9 cellular contexts compared by ENCODE assay signal in genomic region chr3:172717493-172718088, GRCh38. TPM values are rescaled to one million over a fixed set of nuclear protein-coding genes. Genes with fewer than 3 reads are reported as not detected.
A peak's percentile ranks its signal among the peaks of the same experiment; 100 is the strongest.
DNase-seq lines count a peak whose midpoint lies in the region; ATAC-seq and TF ChIP-seq lines count a peak whose summit lies in the region.
"Had no signal": no experiment of that assay in that cellular context is flagged by ENCODE, and none has a peak within 500 bp of the region (broad histone marks: within the 10 kb centered on the region; RNA-seq: fewer than 3 reads in every experiment).

No MANE protein-coding gene starts in this region.

- TF ChIP-seq POLR2A in lower leg skin (IDR thresholded peaks at IDR 0.05) = no peak

- peaks cover 8% of the 10 kb centered on the region for H3K36me3 Mint-ChIP-seq in endothelial cell (ENCODE audit: low read depth, unreplicated experiment)

- peak; percentile 21 for TF ChIP-seq CTCF in epithelial cell of esophagus (IDR thresholded peaks at IDR 0.05; ENCODE audit: insufficient read depth, low read depth, low read length, missing control alignments)
- TF ChIP-seq CTCF in lower leg skin (IDR thresholded peaks at IDR 0.05) = no peak
- no peak for TF ChIP-seq CTCF in endothelial cell (IDR thresholded peaks at IDR 0.05; ENCODE audit: unreplicated experiment)

- peaks cover 2% of the 10 kb centered on the region for H3K27me3 Mint-ChIP-seq in endothelial cell (ENCODE audit: unreplicated experiment)

- no peak overlapping the region for H3K4me3 Mint-ChIP-seq in endothelial cell (ENCODE audit: unreplicated experiment)

- intact Hi-C loops in lower leg skin (cut with DNase I; ENCODE audit: low total_unique reads) = no loop called here

- WGBS in lower leg skin, 2 donors = 56 to 67% methylated on average over 4 of the region's 4 CpGs

- DNase-seq in ACHN (peak; percentile 39), NOMO-1 treated with DMSO at 0.1 percent for 48 hours (lab: John Stamatoyannopoulos, UW; ENCODE audit: unreplicated experiment) (peak; percentile 52), epithelial cell of esophagus (ENCODE audit: low read depth) (no peak), NCI-H2227 treated with DMSO at 0.1 percent for 48 hours (lab: John Stamatoyannopoulos, UW) (no peak), lower leg skin (ENCODE audit: low spot score in 2 of 2) (no peak), endothelial cell (ENCODE audit: low spot score) (no peak)
- DNase-seq: NCI-H748 treated with DMSO at 0.1 percent for 48 hours had no signal

- H3K27ac Mint-ChIP-seq in endothelial cell (ENCODE audit: unreplicated experiment) = no peak overlapping the region

- peak; percentile 68 for ATAC-seq in GM19351 (IDR thresholded peaks at IDR 0.05; ENCODE audit: unreplicated experiment)
- ATAC-seq in HG03196 (IDR thresholded peaks at IDR 0.05; ENCODE audit: unreplicated experiment) = no peak

- in situ Hi-C loops in ACHN (cut with HindIII; ENCODE audit: low pct_ligation_motif_present, low pct_unique_long_range_greater_than_20kb, low sequenced_read_pairs) = no loop called here

- no peaks in the 10 kb centered on the region for H3K9me3 Mint-ChIP-seq in endothelial cell (ENCODE audit: unreplicated experiment)

- H3K4me3 ChIP-seq in epithelial cell of esophagus (ENCODE audit: low read length) (no peak overlapping the region), lower leg skin (ENCODE audit: low read depth, poor library complexity, severe bottlenecking) (no peak overlapping the region)

- no peaks in the 10 kb centered on the region for H3K4me1 Mint-ChIP-seq in endothelial cell (ENCODE audit: unreplicated experiment)

RNA-seq across cellular contexts. Expression of gene NCEH1, which starts 6.7 kb away (rescaled TPM):
- 1 to 10 TPM; 2.1 to 7.8 (median 6.3) TPM for total RNA-seq in lower leg skin
- total RNA-seq in endothelial cell (ENCODE audit: unreplicated experiment) = 6.6 TPM

RNA-seq across cellular contexts. Expression of gene ECT2, which starts 32.9 kb away (rescaled TPM):
- total RNA-seq in lower leg skin = 10 to 100 TPM in 2 of 4 donors, 1 to 10 TPM in 2; 8.3 to 11.7 (median 10.8) TPM
- 18.0 TPM for total RNA-seq in endothelial cell (ENCODE audit: unreplicated experiment)

Comparison
In these comparisons a context has a peak if more than half of its experiments do, and no peak if none do; other contexts are left out.
1. DNase-seq: peak in ACHN (single experiment) and NOMO-1 treated with DMSO at 0.1 percent for 48 hours (single experiment); none in epithelial cell of esophagus (single experiment), NCI-H2227 treated with DMSO at 0.1 percent for 48 hours (single experiment), lower leg skin (0 of 2) and endothelial cell (single experiment).